ENCODE assay signal across 9 cellular contexts in genomic region chr19:32976223-32976805, GRCh38. TPM values are rescaled to one million over a fixed set of nuclear protein-coding genes. Genes with fewer than 3 reads are reported as not detected.
DNase-seq lines count a peak whose midpoint lies in the region; ATAC-seq and TF ChIP-seq lines count a peak whose summit lies in the region.
"Had no signal": no experiment of that assay in that cellular context is flagged by ENCODE, and none has a peak within 500 bp of the region (broad histone marks: within the 10 kb centered on the region; RNA-seq: fewer than 3 reads in every experiment).

No MANE protein-coding gene starts in this region.

- POLR2A ChIA-PET in CD4-positive, alpha-beta memory T cell (lab: Charles Lee; ENCODE audit: partially characterized antibody), result no interaction called here

- H3K27me3 ChIP-seq in CD4-positive, alpha-beta memory T cell (ENCODE audit: insufficient read depth, low read length), result no peaks in the 10 kb centered on the region
- H3K27me3 ChIP-seq in NT2/D1 (ENCODE audit: insufficient read depth, insufficient read length) (no peaks in the 10 kb centered on the region), esophagus muscularis mucosa (no peaks in the 10 kb centered on the region)

- H3K27me3 Mint-ChIP-seq in CD4-positive, alpha-beta memory T cell, result no peaks in the 10 kb centered on the region
- H3K27me3 Mint-ChIP-seq in nephron progenitor cell (ENCODE audit: low read depth, poor library complexity), result no peaks in the 10 kb centered on the region
- H3K27me3 Mint-ChIP-seq: IgD-negative memory B cell had no signal

- intact Hi-C loops in CD4-positive, alpha-beta memory T cell (cut with micrococcal nuclease), result loop anchor here (2.0 kb wide), 2 partner anchors 104 to 286 kb away; partner anchors contain the start of genes GPATCH1 and NUDT19
- intact Hi-C loops in esophagus muscularis mucosa (cut with DNase I), result no loop called here

- H3K9ac ChIP-seq in NT2/D1 (ENCODE audit: insufficient read length, low read depth), result no peak overlapping the region

- no peak overlapping the region for H3K27ac ChIP-seq in CD4-positive, alpha-beta memory T cell (ENCODE audit: low read depth, low read length)
- H3K27ac ChIP-seq in esophagus muscularis mucosa (replicated peaks in 1 of 4), result no peak overlapping the region

- H3K27ac Mint-ChIP-seq in CD4-positive, alpha-beta memory T cell, result peak overlapping the region in 2 of 7 donors; percentile 22 to 60
- no peak overlapping the region for H3K27ac Mint-ChIP-seq in nephron progenitor cell

- H3K9me3 ChIP-seq in CD4-positive, alpha-beta memory T cell (ENCODE audit: control insufficient read depth in 1 of 2, low read length in 2 of 2), result no peaks in the 10 kb centered on the region
- H3K9me3 ChIP-seq in NT2/D1 (ENCODE audit: insufficient read depth, low read length) (no peaks in the 10 kb centered on the region), esophagus muscularis mucosa (no peaks in the 10 kb centered on the region)

- H3K36me3 ChIP-seq in CD4-positive, alpha-beta memory T cell (ENCODE audit: insufficient read depth, low read length), result no peaks in the 10 kb centered on the region
- H3K36me3 ChIP-seq in NT2/D1 (ENCODE audit: insufficient read depth, insufficient read length, low read length) (peaks cover 16% of the 10 kb centered on the region), esophagus muscularis mucosa (peaks cover 0 to 11% (median 2%) of the 10 kb centered on the region in 4 donors)

- peaks cover 5% of the 10 kb centered on the region for H3K4me1 ChIP-seq in CD4-positive, alpha-beta memory T cell (ENCODE audit: insufficient read depth, low read length)
- H3K4me1 ChIP-seq in NT2/D1 (ENCODE audit: insufficient read depth, insufficient read length) (no peaks in the 10 kb centered on the region), esophagus muscularis mucosa (peaks cover 3 to 10% (median 7%) of the 10 kb centered on the region in 4 donors)

- WGBS in esophagus muscularis mucosa, result 46% methylated on average over 14 of the region's 14 CpGs

- CTCF ChIA-PET in CD4-positive, alpha-beta memory T cell (lab: Charles Lee; ENCODE audit: partially characterized antibody), result interaction anchor here (0.7 to 2.5 kb wide), 15 partner anchors 9 to 328 kb away, joined by 3 to 7 read pairs (median 3); partner anchors contain the start of gene GPATCH1

- H3K4me3 Mint-ChIP-seq in CD4-positive, alpha-beta memory T cell, result peak overlapping the region in 1 of 8 donors; percentile 66
- H3K4me3 Mint-ChIP-seq in nephron progenitor cell, result no peak overlapping the region

- H3K36me3 Mint-ChIP-seq in CD4-positive, alpha-beta memory T cell, result peaks cover 0 to 6% of the 10 kb centered on the region in 2 donors
- H3K36me3 Mint-ChIP-seq in nephron progenitor cell (ENCODE audit: low read depth), result peaks cover 5% of the 10 kb centered on the region

- peak; percentile 49 to 62 (median 58) for DNase-seq in CD4-positive, alpha-beta memory T cell
- DNase-seq in HS-5 (ENCODE audit: low read depth), result peak; percentile 28
- peak; percentile 47 for DNase-seq in NT2/D1 (ENCODE audit: low read depth, low spot score)
- peak; percentile 28 for DNase-seq in activated CD8-positive, alpha-beta memory T cell treated with anti-CD3 and anti-CD28 coated beads, Interleukin-2, amount 50 U/mL, for 24 hours (ENCODE audit: extremely low read depth)
- no peak for DNase-seq in esophagus muscularis mucosa (ENCODE audit: extremely low spot score)
- peak; percentile 78 for DNase-seq in nephron progenitor cell
- peak; percentile 77 for DNase-seq in stimulated activated naive CD8-positive, alpha-beta T cell treated with anti-CD3 and anti-CD28 coated beads, Interleukin-15, Interleukin-2, amounts not matched to agents 100 U/mL and 50 U/mL, for 24 hours

- no peak for TF ChIP-seq EP300 in esophagus muscularis mucosa (IDR thresholded peaks at IDR 0.05)

- no peak for ATAC-seq in stimulated activated naive CD8-positive, alpha-beta T cell treated with anti-CD3 and anti-CD28 coated beads, Interleukin-15, Interleukin-2, amounts not matched to agents 100 U/mL and 50 U/mL, for 24 hours
- ATAC-seq in HG03039 (IDR thresholded peaks at IDR 0.05; ENCODE audit: unreplicated experiment), result no peak

- peaks cover 0 to 2% (median 0%) of the 10 kb centered on the region in 8 donors for H3K9me3 Mint-ChIP-seq in CD4-positive, alpha-beta memory T cell
- H3K9me3 Mint-ChIP-seq in nephron progenitor cell, result no peaks in the 10 kb centered on the region
- H3K9me3 Mint-ChIP-seq: IgD-negative memory B cell had no signal

- no peak for TF ChIP-seq POLR2A in esophagus muscularis mucosa (IDR thresholded peaks at IDR 0.05; ENCODE audit: low read depth)

- peaks cover 7 to 20% (median 13%) of the 10 kb centered on the region in 4 donors for H3K4me1 Mint-ChIP-seq in CD4-positive, alpha-beta memory T cell
- H3K4me1 Mint-ChIP-seq in nephron progenitor cell, result peaks cover 10% of the 10 kb centered on the region

- no peak overlapping the region for H3K4me3 ChIP-seq in CD4-positive, alpha-beta memory T cell (ENCODE audit: low read length in 2 of 2)
- H3K4me3 ChIP-seq in NT2/D1 (ENCODE audit: insufficient read length, low read depth), result no peak overlapping the region
- H3K4me3 ChIP-seq in esophagus muscularis mucosa, result no peak overlapping the region

- TF ChIP-seq CTCF in esophagus muscularis mucosa (IDR thresholded peaks at IDR 0.05), result peak; percentile 43 to 68 (median 58)
- TF ChIP-seq CTCF in nephron progenitor cell (IDR thresholded peaks at IDR 0.05), result peak; percentile 80

RNA-seq across cellular contexts. Expression of gene FAAP24, which starts 4.3 kb away (rescaled TPM):
- 1 to 10 TPM; 1.3 to 1.8 TPM for total RNA-seq in CD4-positive, alpha-beta memory T cell
- 1 to 10 TPM in 1 of 2 donors, under 1 TPM in 1; 0.78 to 2.3 TPM for polyA plus RNA-seq in CD4-positive, alpha-beta memory T cell
- total RNA-seq in esophagus muscularis mucosa, result 1 to 10 TPM in 1 of 4 donors, under 1 TPM in 3; 0.39 to 1.2 (median 0.68) TPM

RNA-seq across cellular contexts. Expression of gene CEP89, which starts 4.6 kb away (rescaled TPM):
- total RNA-seq in CD4-positive, alpha-beta memory T cell, result 10 to 100 TPM; 20.2 to 20.6 TPM
- 10 to 100 TPM in 1 of 2 donors, 1 to 10 TPM in 1; 4.9 to 15.5 TPM for polyA plus RNA-seq in CD4-positive, alpha-beta memory T cell
- 10 to 100 TPM in 3 of 4 donors, 1 to 10 TPM in 1; 9.1 to 20.4 (median 18.4) TPM for total RNA-seq in esophagus muscularis mucosa
